In genomic region chr9:125654121-125654520, GRCh38 we compare ENCODE assay signal across 1 cellular context.
TF ChIP-seq lines count a peak whose summit lies in the region.

No MANE protein-coding gene starts in this region.

TF ChIP-seq in H1, 55 proteins besides CTCF, POLR2A, EP300 and RAD21:
- no peak for TF ChIP-seq ZNF274 (IDR thresholded peaks at IDR 0.05; ENCODE audit: borderline replicate concordance, extremely low read depth, low read length)
- TF ChIP-seq KDM4A (IDR thresholded peaks at IDR 0.05; ENCODE audit: low read depth, low read length, severe bottlenecking), result no peak
- TF ChIP-seq SAP30 (IDR thresholded peaks at IDR 0.05; ENCODE audit: insufficient read depth, insufficient replicate concordance, low read length), result no peak
- peak; percentile 73 for TF ChIP-seq CHD7 (IDR thresholded peaks at IDR 0.05; ENCODE audit: insufficient replicate concordance, low read length)
- TF ChIP-seq EGR1 (IDR thresholded peaks at IDR 0.05; ENCODE audit: borderline replicate concordance, low read depth, low read length), result no peak
- TF ChIP-seq BACH1 (IDR thresholded peaks at IDR 0.05; ENCODE audit: low read length), result no peak
- no peak for TF ChIP-seq KDM1A (IDR thresholded peaks at IDR 0.05; ENCODE audit: borderline replicate concordance, low read length)
- TF ChIP-seq KDM5A (IDR thresholded peaks at IDR 0.05; ENCODE audit: low read length), result no peak
- TF ChIP-seq HDAC6 (IDR thresholded peaks at IDR 0.05; ENCODE audit: low read depth, low read length), result no peak
- TF ChIP-seq ASH2L (IDR thresholded peaks at IDR 0.05; ENCODE audit: low read length), result no peak
- no peak for TF ChIP-seq SIN3A (conservative IDR thresholded peaks at IDR 0.05 in 1 of 2, IDR thresholded peaks at IDR 0.05 in 1 of 2; ENCODE audit: low read depth in 1 of 2, low read length in 2 of 2)
- TF ChIP-seq NANOG (IDR thresholded peaks at IDR 0.05; ENCODE audit: insufficient read depth, low read depth, low read length, poor library complexity, severe bottlenecking), result peak; percentile 81
- TF ChIP-seq GTF2F1 (IDR thresholded peaks at IDR 0.05; ENCODE audit: borderline replicate concordance, low read depth, low read length), result no peak
- no peak for TF ChIP-seq RNF2 (IDR thresholded peaks at IDR 0.05; ENCODE audit: borderline replicate concordance, low read depth, low read length, missing control alignments, poor library complexity, severe bottlenecking)
- no peak for TF ChIP-seq BCL11A (IDR thresholded peaks at IDR 0.05; ENCODE audit: low read depth in 2 of 2, low read length in 2 of 2)
- TF ChIP-seq RFX5 (IDR thresholded peaks at IDR 0.05; ENCODE audit: borderline replicate concordance, low read depth, low read length), result no peak
- no peak for TF ChIP-seq JUN (IDR thresholded peaks at IDR 0.05; ENCODE audit: low read depth, low read length)
- TF ChIP-seq MAFK (IDR thresholded peaks at IDR 0.05; ENCODE audit: low read depth, low read length), result no peak
- TF ChIP-seq TBP (IDR thresholded peaks at IDR 0.05; ENCODE audit: low read depth, low read length), result no peak; the same call in 1 of the 2 replicates
- TF ChIP-seq HDAC2 (IDR thresholded peaks at IDR 0.05; ENCODE audit: borderline replicate concordance in 1 of 2, low read depth in 2 of 2, low read length in 2 of 2), result peak in 1 of 2 experiments; percentile 57; a peak in 1 of 4 replicates
- TF ChIP-seq ATF2 (IDR thresholded peaks at IDR 0.05; ENCODE audit: low read length), result no peak
- TF ChIP-seq FOSL1 (IDR thresholded peaks at IDR 0.05; ENCODE audit: insufficient read depth, low read depth, low read length), result no peak
- TF ChIP-seq GABPA (IDR thresholded peaks at IDR 0.05; ENCODE audit: borderline replicate concordance, insufficient read depth, low read length), result no peak
- TF ChIP-seq MAX (IDR thresholded peaks at IDR 0.05), result 0 out of 2 replicates have a peak, but pooled peaks have one; percentile 20
- TF ChIP-seq NRF1 (IDR thresholded peaks at IDR 0.05; ENCODE audit: low read depth, low read length), result no peak
- 0 out of 2 replicates have a peak, but pooled peaks have one; percentile 29 for TF ChIP-seq TEAD4 (IDR thresholded peaks at IDR 0.05; ENCODE audit: low read depth, low read length)
- no peak for TF ChIP-seq CHD2 (IDR thresholded peaks at IDR 0.05; ENCODE audit: low read length)
- TF ChIP-seq SIX5 (IDR thresholded peaks at IDR 0.05; ENCODE audit: low read depth, low read length), result no peak
- no peak for TF ChIP-seq SP2 (IDR thresholded peaks at IDR 0.05; ENCODE audit: low read length)
- TF ChIP-seq SP4 (IDR thresholded peaks at IDR 0.05; ENCODE audit: low read length), result no peak
- TF ChIP-seq TCF12 (IDR thresholded peaks at IDR 0.05; ENCODE audit: low read depth, low read length), result 0 out of 2 replicates have a peak, but pooled peaks have one; percentile 37
- 0 out of 2 replicates have a peak, but pooled peaks have one; percentile 18 for TF ChIP-seq SP1 (IDR thresholded peaks at IDR 0.05; ENCODE audit: low read depth, low read length)
- TF ChIP-seq RXRA (IDR thresholded peaks at IDR 0.05; ENCODE audit: insufficient read depth, low read depth, low read length), result no peak
- no peak for TF ChIP-seq CEBPB (IDR thresholded peaks at IDR 0.05; ENCODE audit: low read depth, low read length)
- no peak for TF ChIP-seq PHF8 (conservative IDR thresholded peaks at IDR 0.05; ENCODE audit: low read depth, low read length)
- no peak for TF ChIP-seq CREB1 (IDR thresholded peaks at IDR 0.05)
- no peak for TF ChIP-seq TAF1 (IDR thresholded peaks at IDR 0.05; ENCODE audit: low read depth, low read length)
- TF ChIP-seq BRCA1 (IDR thresholded peaks at IDR 0.05; ENCODE audit: low read depth, low read length), result no peak
- TF ChIP-seq JUND (IDR thresholded peaks at IDR 0.05; ENCODE audit: low read length), result no peak
- no peak for TF ChIP-seq SRF (IDR thresholded peaks at IDR 0.05; ENCODE audit: low read depth, low read length)
- no peak for TF ChIP-seq SIRT6 (IDR thresholded peaks at IDR 0.05; ENCODE audit: low read length)
- TF ChIP-seq E2F6 (IDR thresholded peaks at IDR 0.05), result no peak; the same call in 1 of the 2 replicates
TF ChIP-seq in H1: peak in this region for 7.
